18 cellular contexts compared by ENCODE assay signal in genomic region chrX:26586570-26586969, GRCh38.
"Had no signal": no experiment of that assay in that cellular context is flagged by ENCODE, and none has a peak within 500 bp of the region (broad histone marks: within the 10 kb centered on the region; RNA-seq: fewer than 3 reads in every experiment).

No MANE protein-coding gene starts in this region.

- ATAC-seq: activated naive CD4-positive, alpha-beta T cell treated with anti-CD3 and anti-CD28 coated beads, Interleukin-2, amount 50 U/mL, for 72 hours; left colon; lower lobe of right lung had no signal

- H3K4me3 Mint-ChIP-seq: nephron had no signal

- H3K36me3 Mint-ChIP-seq: activated naive CD4-positive, alpha-beta T cell treated with anti-CD3 and anti-CD28 coated beads, Interleukin-2, amount 50 U/mL, for 72 hours had no signal

- H3K9me3 ChIP-seq: adrenal gland, lower lobe of right lung, right atrium auricular region, tibial artery had no signal

- H3K4me1 ChIP-seq: adrenal gland, lower lobe of right lung, right atrium auricular region, tibial artery had no signal

- H3K27me3 ChIP-seq: adrenal gland, right atrium auricular region, tibial artery had no signal

- H3K27ac ChIP-seq: adrenal gland, epithelial cell of prostate, lower lobe of right lung, right atrium auricular region, tibial artery, WERI-Rb-1 had no signal

- DNase-seq: activated CD4-positive, alpha-beta T cell treated with anti-CD3 and anti-CD28 coated beads, Interleukin-2, amount 50 U/mL, for 48 hours; activated gamma-delta T cell; adrenal gland; dermis blood vessel endothelial cell; foreskin fibroblast; left colon; lower lobe of right lung; midbrain; occipital lobe; stimulated activated CD4-positive, alpha-beta T cell treated with anti-CD3 and anti-CD28 coated beads, Interleukin-12 subunit alpha, Interleukin-12 subunit beta, amount 100 ng/mL, for 4 hours; stimulated activated CD4-positive, alpha-beta T cell treated with anti-CD3 and anti-CD28 coated beads, Interleukin-1b, Interleukin-23, amount 100 ng/mL, for 48 hours; stimulated activated naive CD4-positive, alpha-beta T cell treated with Interleukin-2 at 50 U/mL for 16 hours; tibial artery; WERI-Rb-1 had no signal

- H3K27ac Mint-ChIP-seq: activated naive CD4-positive, alpha-beta T cell treated with anti-CD3 and anti-CD28 coated beads, Interleukin-2, amount 50 U/mL, for 72 hours had no signal
